ENCODE assay signal across 16 cellular contexts in genomic region chr18:22250591-22250996, GRCh38.
DNase-seq lines count a peak whose midpoint lies in the region; ATAC-seq, FAIRE-seq and TF ChIP-seq lines count a peak whose summit lies in the region.
"Had no signal": no experiment of that assay in that cellular context is flagged by ENCODE, and none has a peak within 500 bp of the region (broad histone marks: within the 10 kb centered on the region; RNA-seq: fewer than 3 reads in every experiment).

No MANE protein-coding gene starts in this region.

- no peaks in the 10 kb centered on the region for H3K4me1 ChIP-seq in astrocyte (ENCODE audit: insufficient read depth, low read length)

- H3K27me3 ChIP-seq in astrocyte (ENCODE audit: insufficient read depth, low read length) = peaks cover 10% of the 10 kb centered on the region

- H4K20me1 ChIP-seq in astrocyte (ENCODE audit: insufficient read depth, low read length) = no peaks in the 10 kb centered on the region

- H3K4me2 ChIP-seq in astrocyte (ENCODE audit: low read length) = no peak overlapping the region

- H3K4me1 Mint-ChIP-seq in astrocyte (ENCODE audit: low read depth, unreplicated experiment) = peaks cover 4% of the 10 kb centered on the region

- H3K36me3 ChIP-seq in astrocyte (ENCODE audit: insufficient read depth, low read length) = no peaks in the 10 kb centered on the region

- ATAC-seq in left cardiac atrium (peak; percentile 29 to 49), Right ventricle myocardium inferior (no peak), HG03039 (IDR thresholded peaks at IDR 0.05; ENCODE audit: unreplicated experiment) (no peak), HG02870 (IDR thresholded peaks at IDR 0.05; ENCODE audit: unreplicated experiment) (no peak)
- ATAC-seq: activated naive CD8-positive, alpha-beta T cell treated with anti-CD3 and anti-CD28 coated beads, Interleukin-2, amount 50 U/mL, for 24 hours; activated T-cell treated with anti-CD3 and anti-CD28 coated beads, Interleukin-2, amount 50 U/mL, for 72 hours; natural killer cell treated with Interleukin-12 subunit alpha and Interleukin-12 subunit beta and Interleukin-15 and Interleukin-18, amount 100 ng/mL, for 72 hours had no signal

- H3K36me3 Mint-ChIP-seq in astrocyte (ENCODE audit: low read depth, unreplicated experiment) = no peaks in the 10 kb centered on the region
- H3K36me3 Mint-ChIP-seq: natural killer cell treated with Interleukin-12 subunit alpha and Interleukin-12 subunit beta and Interleukin-15 and Interleukin-18, amount 100 ng/mL, for 72 hours had no signal

- no peak overlapping the region for H3K27ac ChIP-seq in astrocyte (ENCODE audit: low read depth, low read length)

- H2AFZ ChIP-seq in astrocyte (ENCODE audit: low read depth, low read length) = no peak overlapping the region

- H3K27ac Mint-ChIP-seq in astrocyte (ENCODE audit: unreplicated experiment) = no peak overlapping the region
- H3K27ac Mint-ChIP-seq: activated naive CD8-positive, alpha-beta T cell treated with anti-CD3 and anti-CD28 coated beads, Interleukin-2, amount 50 U/mL, for 24 hours; activated T-cell treated with anti-CD3 and anti-CD28 coated beads, Interleukin-2, amount 50 U/mL, for 72 hours; natural killer cell treated with Interleukin-12 subunit alpha and Interleukin-12 subunit beta and Interleukin-15 and Interleukin-18, amount 100 ng/mL, for 72 hours had no signal

- FAIRE-seq in astrocyte (lab: Jason Lieb, UNC) = no peak

- TF ChIP-seq CTCF in astrocyte (IDR thresholded peaks at IDR 0.05; ENCODE audit: insufficient read depth, low read depth, low read length) = no peak

- H3K4me3 ChIP-seq in astrocyte (ENCODE audit: insufficient read depth, low read depth, low read length) = no peak overlapping the region

- H3K27me3 Mint-ChIP-seq in astrocyte (ENCODE audit: low read depth, unreplicated experiment) = peaks cover 28% of the 10 kb centered on the region

- no peaks in the 10 kb centered on the region for H3K79me2 ChIP-seq in astrocyte (ENCODE audit: insufficient read depth, low read length)

- DNase-seq in left cardiac atrium (no peak), Right ventricle myocardium inferior (ENCODE audit: missing footprints) (no peak), astrocyte (ENCODE audit: low read depth) (peak; percentile 50), kidney glomerular epithelial cell (lab: John Stamatoyannopoulos, UW) (peak; percentile 38), superior temporal gyrus (ENCODE audit: extremely low spot score) (no peak), NCI-H1048 (lab: John Stamatoyannopoulos, UW) (no peak)
- DNase-seq: activated CD4-positive, alpha-beta T cell treated with anti-CD3 and anti-CD28 coated beads, Interleukin-2, amount 50 U/mL, for 1 hour; activated naive CD8-positive, alpha-beta T cell treated with anti-CD3 and anti-CD28 coated beads, Interleukin-2, amount 50 U/mL, for 24 hours; activated T-cell treated with anti-CD3 and anti-CD28 coated beads, Interleukin-2, amount 50 U/mL, for 72 hours; hippocampal formation; SIG-M5; stimulated activated CD4-positive, alpha-beta T cell treated with anti-CD3 and anti-CD28 coated beads, Interleukin-2, amount 100 ng/mL, for 24 hours; T-helper 9 cell had no signal

- no peak overlapping the region for H3K9ac ChIP-seq in astrocyte (ENCODE audit: low read length)

- intact Hi-C loops in left cardiac atrium (cut with DNase I) = no loop called here
- intact Hi-C loops in Right ventricle myocardium inferior (cut with DNase I) = no loop called here

- no peak overlapping the region for H3K4me3 Mint-ChIP-seq in astrocyte (ENCODE audit: unreplicated experiment)
- H3K4me3 Mint-ChIP-seq: activated naive CD8-positive, alpha-beta T cell treated with anti-CD3 and anti-CD28 coated beads, Interleukin-2, amount 50 U/mL, for 24 hours; activated T-cell treated with anti-CD3 and anti-CD28 coated beads, Interleukin-2, amount 50 U/mL, for 72 hours; natural killer cell treated with Interleukin-12 subunit alpha and Interleukin-12 subunit beta and Interleukin-15 and Interleukin-18, amount 100 ng/mL, for 72 hours had no signal

- H3K9me3 Mint-ChIP-seq in astrocyte (ENCODE audit: unreplicated experiment) = peaks cover 4% of the 10 kb centered on the region
- H3K9me3 Mint-ChIP-seq: activated naive CD8-positive, alpha-beta T cell treated with anti-CD3 and anti-CD28 coated beads, Interleukin-2, amount 50 U/mL, for 24 hours; natural killer cell treated with Interleukin-12 subunit alpha and Interleukin-12 subunit beta and Interleukin-15 and Interleukin-18, amount 100 ng/mL, for 72 hours had no signal

- H3K9me3 ChIP-seq in astrocyte (ENCODE audit: insufficient read depth, low read depth, low read length) = no peaks in the 10 kb centered on the region

Comparison
In these comparisons a context has a peak if more than half of its experiments do, and no peak if none do; other contexts are left out.
1. ATAC-seq: peak in left cardiac atrium (2 of 2); none in Right ventricle myocardium inferior (single experiment), HG03039 (single experiment) and HG02870 (single experiment).
2. DNase-seq: peak in astrocyte (single experiment) and kidney glomerular epithelial cell (single experiment); none in left cardiac atrium (single experiment), Right ventricle myocardium inferior (single experiment), superior temporal gyrus (single experiment) and NCI-H1048 (single experiment).